ENCODE assay signal across 24 cellular contexts in genomic region chr4:22794731-22795130, GRCh38.
"Had no signal": no experiment of that assay in that cellular context is flagged by ENCODE, and none has a peak within 500 bp of the region (broad histone marks: within the 10 kb centered on the region; RNA-seq: fewer than 3 reads in every experiment).

No MANE protein-coding gene starts in this region.

- FAIRE-seq: HTR-8/SVneo, K562, RCC 7860 had no signal

- H3K4me2 ChIP-seq: KMS-11 had no signal

- H3K36me3 ChIP-seq: SJSA1 had no signal

- H3K9ac ChIP-seq: KMS-11 had no signal

- DNase-seq: Kasumi-1, MM.1S, NCI-H1436, NCI-H187, NCI-H2029, NCI-H2081 treated with DMSO at 0.1 percent for 48 hours, NCI-H2171 treated with DMSO at 0.1 percent for 48 hours, NCI-H345, NCI-H446 treated with DMSO at 0.1 percent for 48 hours, NCI-H510A treated with DMSO at 0.1 percent for 48 hours, NCI-H526, NCI-H774, Right ventricle myocardium superior, RPMI8226, SIG-M5, SW 1271, T-cell had no signal

- H3K27me3 ChIP-seq: SJSA1 had no signal

- H3K27ac ChIP-seq: HL-60, KMS-11, SJSA1, SK-N-MC had no signal

- H3K9me3 ChIP-seq: SJSA1 had no signal

- H3K4me1 ChIP-seq: SJSA1 had no signal

- H3K4me3 ChIP-seq: K562, SJSA1, SK-N-MC had no signal
